28 cellular contexts compared by ENCODE assay signal in genomic region chr9:114218264-114219120, GRCh38.
A peak's percentile ranks its signal among the peaks of the same experiment; 100 is the strongest.
DNase-seq lines count a peak whose midpoint lies in the region; ATAC-seq and TF ChIP-seq lines count a peak whose summit lies in the region.
"Had no signal": no experiment of that assay in that cellular context is flagged by ENCODE, and none has a peak within 500 bp of the region (broad histone marks: within the 10 kb centered on the region; RNA-seq: fewer than 3 reads in every experiment).

No MANE protein-coding gene starts in this region.

- ATAC-seq in GM18867 (IDR thresholded peaks at IDR 0.05; ENCODE audit: unreplicated experiment): no peak
- ATAC-seq: HCT116, heart left ventricle, left cardiac atrium, T-cell had no signal

- H3K9me3 Mint-ChIP-seq in osteocyte (ENCODE audit: unreplicated experiment): no peaks in the 10 kb centered on the region
- H3K9me3 Mint-ChIP-seq: activated CD4-positive, alpha-beta memory T cell treated with anti-CD3 and anti-CD28 coated beads, Interleukin-2, amount 10 ng/mL, durations not matched to agents 7 days and 5 days; activated naive CD8-positive, alpha-beta T cell treated with anti-CD3 and anti-CD28 coated beads for 36 hours; brain; T-cell had no signal

- peaks cover 16% of the 10 kb centered on the region for H3K36me3 Mint-ChIP-seq in osteocyte (ENCODE audit: unreplicated experiment)
- H3K36me3 Mint-ChIP-seq: activated naive CD8-positive, alpha-beta T cell treated with anti-CD3 and anti-CD28 coated beads for 36 hours; brain; T-cell had no signal

- H3K4me3 Mint-ChIP-seq in osteocyte (ENCODE audit: unreplicated experiment): no peak overlapping the region
- H3K4me3 Mint-ChIP-seq: activated CD4-positive, alpha-beta memory T cell treated with anti-CD3 and anti-CD28 coated beads, Interleukin-2, amount 10 ng/mL, durations not matched to agents 7 days and 5 days; activated naive CD8-positive, alpha-beta T cell treated with anti-CD3 and anti-CD28 coated beads for 36 hours; brain; T-cell had no signal

- DNase-seq in EL: peak; percentile 46
- peak; percentile 31 for DNase-seq in amniotic stem cell (lab: John Stamatoyannopoulos, UW)
- peak; percentile 45 for DNase-seq in fibroblast of peridontal ligament (ENCODE audit: extremely low read depth)
- no peak for DNase-seq in osteocyte (ENCODE audit: extremely low spot score, unreplicated experiment)
- no peak for DNase-seq in cardiac septum (ENCODE audit: low spot score)
- no peak for DNase-seq in NCI-H774 (lab: John Stamatoyannopoulos, UW)
- no peak for DNase-seq in cerebellar nuclear complex (lab: John Stamatoyannopoulos, UW)
- DNase-seq: activated CD4-positive, alpha-beta memory T cell treated with anti-CD3 and anti-CD28 coated beads, Interleukin-2, amount 10 ng/mL, durations not matched to agents 7 days and 5 days; activated CD4-positive, CD25-positive, alpha-beta regulatory T cell treated with anti-CD3 and anti-CD28 coated beads, Interleukin-2, amount 50 U/mL, for 72 hours; activated effector memory CD4-positive, alpha-beta T cell treated with Interleukin-2 at 50 U/mL for 16 hours; activated naive CD8-positive, alpha-beta T cell treated with anti-CD3 and anti-CD28 coated beads for 36 hours; activated T-cell treated with anti-CD3 and anti-CD28 coated beads for 4 hours; Calu3; DND-41; heart left ventricle; left cardiac atrium; MM.1S; NCI-H1417 treated with DMSO at 0.1 percent for 48 hours; NCI-H2107; NCI-H446 treated with DMSO at 0.1 percent for 48 hours; NK-92 treated with Interleukin-12 subunit alpha and Interleukin-12 subunit beta, amount 100 ng/mL, for 24 hours; nucleus accumbens; retina; stimulated activated CD4-positive, alpha-beta T cell treated with anti-CD3 and anti-CD28 coated beads, Interleukin-2, amount 100 ng/mL, for 24 hours; T-cell had no signal

- H3K4me1 Mint-ChIP-seq in osteocyte (ENCODE audit: unreplicated experiment): peaks cover 37% of the 10 kb centered on the region
- H3K4me1 Mint-ChIP-seq: activated CD4-positive, alpha-beta memory T cell treated with anti-CD3 and anti-CD28 coated beads, Interleukin-2, amount 10 ng/mL, durations not matched to agents 7 days and 5 days; activated naive CD8-positive, alpha-beta T cell treated with anti-CD3 and anti-CD28 coated beads for 36 hours; T-cell had no signal

- intact Hi-C loops in cardiac septum (cut with DNase I): no loop called here

- no peaks in the 10 kb centered on the region for H3K27me3 Mint-ChIP-seq in osteocyte (ENCODE audit: unreplicated experiment)
- H3K27me3 Mint-ChIP-seq: activated CD4-positive, alpha-beta memory T cell treated with anti-CD3 and anti-CD28 coated beads, Interleukin-2, amount 10 ng/mL, durations not matched to agents 7 days and 5 days; activated naive CD8-positive, alpha-beta T cell treated with anti-CD3 and anti-CD28 coated beads for 36 hours; brain; T-cell had no signal

- peak overlapping the region; percentile 47 for H3K27ac Mint-ChIP-seq in osteocyte (ENCODE audit: unreplicated experiment)
- H3K27ac Mint-ChIP-seq: activated CD4-positive, alpha-beta memory T cell treated with anti-CD3 and anti-CD28 coated beads, Interleukin-2, amount 10 ng/mL, durations not matched to agents 7 days and 5 days; activated naive CD8-positive, alpha-beta T cell treated with anti-CD3 and anti-CD28 coated beads for 36 hours; T-cell had no signal

- no peak for TF ChIP-seq CTCF in osteocyte (IDR thresholded peaks at IDR 0.05)

Comparison
In these comparisons a context has a peak if more than half of its experiments do, and no peak if none do; other contexts are left out.
1. DNase-seq: peak in EL (single experiment), amniotic stem cell (single experiment) and fibroblast of peridontal ligament (single experiment); none in osteocyte (single experiment), cardiac septum (single experiment), NCI-H774 (single experiment) and cerebellar nuclear complex (0 of 2).